In genomic region chr4:76589872-76590846, GRCh38 we compare ENCODE assay signal across 9 cellular contexts.
DNase-seq lines count a peak whose midpoint lies in the region; FAIRE-seq and TF ChIP-seq lines count a peak whose summit lies in the region.
"Had no signal": no experiment of that assay in that cellular context is flagged by ENCODE, and none has a peak within 500 bp of the region (broad histone marks: within the 10 kb centered on the region; RNA-seq: fewer than 3 reads in every experiment).

No MANE protein-coding gene starts in this region.

- H3K4me3 ChIP-seq in HUES6 (ENCODE audit: low read depth, low read length) = peak overlapping the region; percentile 25
- H3K4me3 ChIP-seq in choroid plexus epithelial cell (ENCODE audit: low read depth, low read length) = no peak overlapping the region
- peak overlapping the region in 1 of 4 donors; percentile 23 for H3K4me3 ChIP-seq in transverse colon

- WGBS in transverse colon (ENCODE audit: low coverage in 1 of 2), 2 donors = 42% methylated on average over 7 to 10 of the region's 10 CpGs

- H3K36me3 ChIP-seq in HUES6 (ENCODE audit: control insufficient read depth, insufficient read depth, low read length) (no peaks in the 10 kb centered on the region), transverse colon (no peaks in the 10 kb centered on the region)

- H3K27ac ChIP-seq in HUES6 (ENCODE audit: low read depth, low read length) (peak overlapping the region; percentile 94), transverse colon (peak overlapping the region; percentile 73 to 85 (median 85))

- no peak for FAIRE-seq in frontal cortex (lab: Jason Lieb, UNC)

- TF ChIP-seq POLR2A in transverse colon (IDR thresholded peaks at IDR 0.05) = peak; percentile 3

- peak; percentile 98 for DNase-seq in choroid plexus epithelial cell (ENCODE audit: low read depth)
- DNase-seq in left kidney (ENCODE audit: low read depth, low spot score) = peak; percentile 95
- peak; percentile 51 for DNase-seq in transverse colon
- DNase-seq in frontal cortex (ENCODE audit: low spot score in 2 of 2) = no peak
- DNase-seq in OCI-M1 (lab: John Stamatoyannopoulos, UW) = no peak
- no peak for DNase-seq in GM10248 (ENCODE audit: extremely low spot score)
- DNase-seq in NCI-H146 treated with DMSO at 0.1 percent for 48 hours (lab: John Stamatoyannopoulos, UW; ENCODE audit: unreplicated experiment) = no peak
- DNase-seq: stimulated activated CD4-positive, alpha-beta T cell treated with anti-CD3 and anti-CD28 coated beads, Interleukin-12 subunit alpha, Interleukin-12 subunit beta, amount 100 ng/mL, for 4 hours had no signal

- POLR2A ChIA-PET in GM10248 (lab: Yijun Ruan, JAX) = no interaction called here

- H3K9me3 ChIP-seq in HUES6 (ENCODE audit: control insufficient read depth, insufficient read depth, low read depth, low read length) (no peaks in the 10 kb centered on the region), transverse colon (no peaks in the 10 kb centered on the region)

- H3K4me1 ChIP-seq in HUES6 (ENCODE audit: control insufficient read depth, insufficient read depth, low read length) (peaks cover 56% of the 10 kb centered on the region), transverse colon (peaks cover 10 to 65% (median 47%) of the 10 kb centered on the region in 4 donors)

- CTCF ChIA-PET in GM10248 (lab: Yijun Ruan, JAX) = no interaction called here

- no peak for TF ChIP-seq CTCF in choroid plexus epithelial cell (conservative IDR thresholded peaks at IDR 0.05; ENCODE audit: low read depth, low read length)
- TF ChIP-seq CTCF in transverse colon (IDR thresholded peaks at IDR 0.05) = no peak
- no peak for TF ChIP-seq CTCF in GM10248 (IDR thresholded peaks at IDR 0.05; ENCODE audit: control extremely low read depth, extremely low read depth, low read depth, missing control alignments)

- H3K27me3 ChIP-seq in HUES6 (ENCODE audit: control insufficient read depth, insufficient read depth, low read length) (no peaks in the 10 kb centered on the region), transverse colon (no peaks in the 10 kb centered on the region)

- peak overlapping the region; percentile 76 for H3K9ac ChIP-seq in HUES6 (ENCODE audit: low read length)

- TF ChIP-seq EP300 in transverse colon (IDR thresholded peaks at IDR 0.05; ENCODE audit: low read depth) = no peak

- in situ Hi-C loops in transverse colon (cut with MboI; ENCODE audit: low pct_ligation_motif_present in 1 of 4, low pct_unique_long_range_greater_than_20kb in 1 of 4, low sequenced_read_pairs in 3 of 4) = no loop called here

- intact Hi-C loops in transverse colon (cut with DNase I; ENCODE audit: low total_unique reads) = no loop called here

Comparison
In these comparisons a context has a peak if more than half of its experiments do, and no peak if none do; other contexts are left out.
1. DNase-seq: peak in choroid plexus epithelial cell (single experiment), left kidney (single experiment) and transverse colon (single experiment); none in frontal cortex (0 of 2), OCI-M1 (single experiment), GM10248 (single experiment) and NCI-H146 treated with DMSO at 0.1 percent for 48 hours (single experiment).